ENCODE assay signal across 9 cellular contexts in genomic region chr17:50949128-50950001, GRCh38.
DNase-seq lines count a peak whose midpoint lies in the region; ATAC-seq and TF ChIP-seq lines count a peak whose summit lies in the region.
"Had no signal": no experiment of that assay in that cellular context is flagged by ENCODE, and none has a peak within 500 bp of the region (broad histone marks: within the 10 kb centered on the region; RNA-seq: fewer than 3 reads in every experiment).

No MANE protein-coding gene starts in this region.

- TF ChIP-seq POLR2A in gastrocnemius medialis (IDR thresholded peaks at IDR 0.05) = peak in 1 of 2 donors; percentile 52

- in situ Hi-C loops in gastrocnemius medialis (cut with MboI; ENCODE audit: low sequenced_read_pairs in 4 of 4) = loop anchor here in 3 of 4 donors (5.0 to 10.0 kb wide), 3 partner anchors 87 to 405 kb away; partner anchors contain the start of gene SPATA20 (in 1 of the 3)

- H3K9me3 Mint-ChIP-seq in WTC11 = no peaks in the 10 kb centered on the region
- H3K9me3 Mint-ChIP-seq: memory B cell had no signal

- POLR2A ChIA-PET in WTC11 (lab: Charles Lee) = interaction anchor here (1.5 to 3.7 kb wide), 2 partner anchors 83 to 86 kb away, joined by 3 to 34 read pairs; partner anchors contain the start of gene TOB1

- H3K27me3 Mint-ChIP-seq in WTC11 (ENCODE audit: low read depth) = no peaks in the 10 kb centered on the region

- H3K4me3 ChIP-seq in left ventricle myocardium inferior (peak overlapping the region; percentile 38), gastrocnemius medialis (peak overlapping the region in 2 of 4 donors; percentile 20 to 22)

- H3K9me3 ChIP-seq in left ventricle myocardium inferior (replicated peaks) (no peaks in the 10 kb centered on the region), gastrocnemius medialis (no peaks in the 10 kb centered on the region)

- H3K27ac ChIP-seq in left ventricle myocardium inferior (replicated peaks) (peak overlapping the region; percentile 92), gastrocnemius medialis (peak overlapping the region; percentile 98 to 100 (median 100))

- intact Hi-C loops in left ventricle myocardium inferior (cut with micrococcal nuclease) (loop anchor here (10.0 kb wide), 1 partner anchor 165 kb away; no protein-coding TSS in a partner anchor), gastrocnemius medialis (cut with DNase I; ENCODE audit: low total_unique reads) (loop anchor here (1.0 to 10.0 kb wide), 6 partner anchors 86 to 525 kb away; partner anchors contain the start of genes ACSF2, ANKRD40, RSAD1 and SPATA20)

- H3K27me3 ChIP-seq in left ventricle myocardium inferior (ENCODE audit: low read depth) (no peaks in the 10 kb centered on the region), gastrocnemius medialis (no peaks in the 10 kb centered on the region)

- TF ChIP-seq CTCF in left ventricle myocardium inferior (IDR thresholded peaks at IDR 0.05; ENCODE audit: borderline replicate concordance) (no peak), gastrocnemius medialis (IDR thresholded peaks at IDR 0.05 in 4 of 5, conservative IDR thresholded peaks at IDR 0.05 in 1 of 5) (no peak), WTC11 (IDR thresholded peaks at IDR 0.05) (no peak)

- DNase-seq in DMS 273 treated with DMSO at 0.1 percent for 48 hours (lab: John Stamatoyannopoulos, UW) (peak; percentile 20), SW480 (ENCODE audit: low spot score) (peak; percentile 36), left ventricle myocardium inferior (no peak), gastrocnemius medialis (peak in 1 of 2 donors; percentile 73), NCI-H2107 treated with DMSO at 0.1 percent for 48 hours (lab: John Stamatoyannopoulos, UW; ENCODE audit: unreplicated experiment) (no peak), WTC11 (ENCODE audit: low spot score) (no peak), NCI-H2196 treated with DMSO at 0.1 percent for 48 hours (lab: John Stamatoyannopoulos, UW; ENCODE audit: unreplicated experiment) (no peak)

- peaks cover 56% of the 10 kb centered on the region for H3K4me1 Mint-ChIP-seq in WTC11

- ATAC-seq in gastrocnemius medialis (peak in 1 of 2 donors; percentile 14), WTC11 (no peak), esophagus mucosa (no peak)

- no peaks in the 10 kb centered on the region for H3K36me3 ChIP-seq in left ventricle myocardium inferior
- H3K36me3 ChIP-seq in gastrocnemius medialis = no peaks in the 10 kb centered on the region

- H3K4me1 ChIP-seq in left ventricle myocardium inferior = peaks cover 67% of the 10 kb centered on the region
- peaks cover 54 to 70% of the 10 kb centered on the region in 2 donors for H3K4me1 ChIP-seq in gastrocnemius medialis

- H3K4me3 Mint-ChIP-seq in WTC11 = no peak overlapping the region

- no peaks in the 10 kb centered on the region for H3K36me3 Mint-ChIP-seq in WTC11
- H3K36me3 Mint-ChIP-seq: memory B cell had no signal

- no peak overlapping the region; the same call in 1 of the 2 replicates for H3K27ac Mint-ChIP-seq in WTC11
- H3K27ac Mint-ChIP-seq: memory B cell had no signal

- CTCF ChIA-PET in WTC11 (lab: Charles Lee) = interaction anchor here (0.7 to 3.4 kb wide), 25 partner anchors 34 to 399 kb away, joined by 3 to 75 read pairs (median 4); partner anchors contain the start of genes TOB1 and WFIKKN2

TF ChIP-seq in WTC11, 78 proteins besides CTCF, POLR2A, EP300 and RAD21:
- TF ChIP-seq NFE2L1 (CRISPR knock-in tag; IDR thresholded peaks at IDR 0.05) (no peak), ARID4B (CRISPR knock-in tag; IDR thresholded peaks at IDR 0.05; ENCODE audit: borderline replicate concordance) (no peak), MXD4 (CRISPR knock-in tag; IDR thresholded peaks at IDR 0.05; ENCODE audit: borderline replicate concordance) (no peak)
TF ChIP-seq in WTC11: peak in this region for 0.

Comparison
In these comparisons a context has a peak if more than half of its experiments do, and no peak if none do; other contexts are left out.
1. DNase-seq: peak in DMS 273 treated with DMSO at 0.1 percent for 48 hours (single experiment) and SW480 (single experiment); none in left ventricle myocardium inferior (single experiment), NCI-H2107 treated with DMSO at 0.1 percent for 48 hours (single experiment), WTC11 (single experiment) and NCI-H2196 treated with DMSO at 0.1 percent for 48 hours (single experiment).